In genomic region chr22:20430101-20430640, GRCh38 we compare ENCODE assay signal across 11 cellular contexts. TPM values are rescaled to one million over a fixed set of nuclear protein-coding genes. Genes with fewer than 3 reads are reported as not detected.
DNase-seq lines count a peak whose midpoint lies in the region; FAIRE-seq and TF ChIP-seq lines count a peak whose summit lies in the region.
"Had no signal": no experiment of that assay in that cellular context is flagged by ENCODE, and none has a peak within 500 bp of the region (broad histone marks: within the 10 kb centered on the region; RNA-seq: fewer than 3 reads in every experiment).

No MANE protein-coding gene starts in this region.

- no peak overlapping the region for H3K27ac Mint-ChIP-seq in T-helper 2 cell treated with Interferon-gamma antibody and Interleukin-4, amounts not matched to agents 5 μg/mL and 100 μg/mL, for 36 hours
- H3K27ac Mint-ChIP-seq in glutamatergic neuron (ENCODE audit: unreplicated experiment), result no peak overlapping the region

- TF ChIP-seq POLR2A in spleen (IDR thresholded peaks at IDR 0.05) (no peak), GM12892 (IDR thresholded peaks at IDR 0.05; ENCODE audit: low read depth, low read length) (no peak)

- peaks cover 3 to 100% (median 58%) of the 10 kb centered on the region in 7 donors for H3K27me3 ChIP-seq in spleen (replicated peaks in 1 of 7)
- H3K27me3 ChIP-seq: ovary had no signal

- peaks cover 6% of the 10 kb centered on the region for H3K4me1 Mint-ChIP-seq in T-helper 2 cell treated with Interferon-gamma antibody and Interleukin-4, amounts not matched to agents 5 μg/mL and 100 μg/mL, for 36 hours (ENCODE audit: low read depth)
- H3K4me1 Mint-ChIP-seq in glutamatergic neuron (ENCODE audit: low read depth, unreplicated experiment), result no peaks in the 10 kb centered on the region

- 27 to 49% (median 30%) methylated on average over 7 to 27 of the region's 27 CpGs for WGBS in spleen, 5 donors

- H3K36me3 ChIP-seq in spleen, result peaks cover 0 to 44% (median 0%) of the 10 kb centered on the region in 6 donors
- H3K36me3 ChIP-seq: ovary had no signal

- no peaks in the 10 kb centered on the region for H3K9me3 Mint-ChIP-seq in T-helper 2 cell treated with Interferon-gamma antibody and Interleukin-4, amounts not matched to agents 5 μg/mL and 100 μg/mL, for 36 hours
- no peaks in the 10 kb centered on the region for H3K9me3 Mint-ChIP-seq in glutamatergic neuron (ENCODE audit: unreplicated experiment)

- TF ChIP-seq CTCF in glutamatergic neuron (IDR thresholded peaks at IDR 0.05; ENCODE audit: partially characterized antibody, unreplicated experiment) (no peak), spleen (IDR thresholded peaks at IDR 0.05 in 8 of 11, conservative IDR thresholded peaks at IDR 0.05 in 3 of 11) (no peak)

- peak overlapping the region; percentile 90 for H3K4me3 Mint-ChIP-seq in T-helper 2 cell treated with Interferon-gamma antibody and Interleukin-4, amounts not matched to agents 5 μg/mL and 100 μg/mL, for 36 hours
- H3K4me3 Mint-ChIP-seq in glutamatergic neuron (ENCODE audit: unreplicated experiment), result peak overlapping the region; percentile 52

- peaks cover 3% of the 10 kb centered on the region for H3K36me3 Mint-ChIP-seq in T-helper 2 cell treated with Interferon-gamma antibody and Interleukin-4, amounts not matched to agents 5 μg/mL and 100 μg/mL, for 36 hours (ENCODE audit: low read depth)
- H3K36me3 Mint-ChIP-seq in glutamatergic neuron (ENCODE audit: unreplicated experiment), result no peaks in the 10 kb centered on the region

- DNase-seq in activated CD4-positive, alpha-beta T cell treated with anti-CD3 and anti-CD28 coated beads for 48 hours, result peak; percentile 31
- no peak for DNase-seq in activated CD4-positive, alpha-beta T cell treated with anti-CD3 and anti-CD28 coated beads, Interleukin-2, amount 50 U/mL, for 48 hours
- DNase-seq in T-helper 2 cell treated with Interferon-gamma antibody and Interleukin-4, amounts not matched to agents 5 μg/mL and 100 μg/mL, for 36 hours (ENCODE audit: low spot score), result no peak
- DNase-seq in glutamatergic neuron, result no peak
- peak; percentile 77 for DNase-seq in spleen
- no peak for DNase-seq in stimulated activated CD4-positive, alpha-beta T cell treated with anti-CD3 and anti-CD28 coated beads, Interleukin-4, amount 100 ng/mL, for 24 hours
- no peak for DNase-seq in stimulated activated CD8-positive, alpha-beta memory T cell treated with anti-CD3 and anti-CD28 coated beads, Interleukin-4, amount 100 ng/mL, for 48 hours
- DNase-seq in GM12892 (ENCODE audit: insufficient read length), result no peak
- DNase-seq: NCI-H510A treated with DMSO at 0.1 percent for 48 hours had no signal

- intact Hi-C loops in spleen (cut with DNase I; ENCODE audit: low total_unique reads), result no loop called here

- peaks cover 31 to 75% (median 47%) of the 10 kb centered on the region in 6 donors for H3K4me1 ChIP-seq in spleen

- no peaks in the 10 kb centered on the region for H3K9me3 ChIP-seq in spleen
- H3K9me3 ChIP-seq: ovary had no signal

- H3K27ac ChIP-seq in spleen, result no peak overlapping the region
- H3K27ac ChIP-seq: ovary had no signal

- H3K4me3 ChIP-seq in spleen, result peak overlapping the region; percentile 20 to 83 (median 60)
- H3K4me3 ChIP-seq: ovary had no signal

- no peak for FAIRE-seq in GM12892 (lab: Jason Lieb, UNC)
- FAIRE-seq: H54 had no signal

- H3K27me3 Mint-ChIP-seq in T-helper 2 cell treated with Interferon-gamma antibody and Interleukin-4, amounts not matched to agents 5 μg/mL and 100 μg/mL, for 36 hours (ENCODE audit: low read depth), result peaks cover 64% of the 10 kb centered on the region
- peaks cover 22% of the 10 kb centered on the region for H3K27me3 Mint-ChIP-seq in glutamatergic neuron (ENCODE audit: unreplicated experiment)

RNA-seq across cellular contexts. Expression of gene SCARF2, which starts 7.5 kb away (rescaled TPM):
- 3.4 TPM for total RNA-seq in glutamatergic neuron (ENCODE audit: unreplicated experiment)
- total RNA-seq in spleen, result 10 to 100 TPM in 5 of 7 donors, 1 to 10 TPM in 2; 7.1 to 18.0 (median 10.6) TPM
- polyA plus RNA-seq in spleen, result 1 to 10 TPM; 1.1 to 3.0 (median 1.2) TPM
- polyA plus RNA-seq in GM12892 (2012; ENCODE audit: missing spikeins), result not detected

RNA-seq across cellular contexts. Expression of gene ZNF74, which starts 36.2 kb away (rescaled TPM):
- total RNA-seq in glutamatergic neuron (ENCODE audit: unreplicated experiment) (50.3 TPM), spleen (10 to 100 TPM in 2 of 7 donors, 1 to 10 TPM in 5; 6.2 to 11.7 (median 7.7) TPM)
- polyA plus RNA-seq in spleen, result 1 to 10 TPM; 3.4 to 5.6 (median 3.5) TPM
- polyA plus RNA-seq in GM12892 (2012; ENCODE audit: missing spikeins), result 3.3 TPM

Comparison
In these comparisons a context has a peak if more than half of its experiments do, and no peak if none do; other contexts are left out.
1. DNase-seq: peak in activated CD4-positive, alpha-beta T cell treated with anti-CD3 and anti-CD28 coated beads for 48 hours (single experiment) and spleen (single experiment); none in activated CD4-positive, alpha-beta T cell treated with anti-CD3 and anti-CD28 coated beads, Interleukin-2, amount 50 U/mL, for 48 hours (0 of 2), T-helper 2 cell treated with Interferon-gamma antibody and Interleukin-4, amounts not matched to agents 5 μg/mL and 100 μg/mL, for 36 hours (single experiment), glutamatergic neuron (single experiment), stimulated activated CD4-positive, alpha-beta T cell treated with anti-CD3 and anti-CD28 coated beads, Interleukin-4, amount 100 ng/mL, for 24 hours (single experiment), stimulated activated CD8-positive, alpha-beta memory T cell treated with anti-CD3 and anti-CD28 coated beads, Interleukin-4, amount 100 ng/mL, for 48 hours (single experiment) and GM12892 (single experiment).